In the genomic region with DNA sequence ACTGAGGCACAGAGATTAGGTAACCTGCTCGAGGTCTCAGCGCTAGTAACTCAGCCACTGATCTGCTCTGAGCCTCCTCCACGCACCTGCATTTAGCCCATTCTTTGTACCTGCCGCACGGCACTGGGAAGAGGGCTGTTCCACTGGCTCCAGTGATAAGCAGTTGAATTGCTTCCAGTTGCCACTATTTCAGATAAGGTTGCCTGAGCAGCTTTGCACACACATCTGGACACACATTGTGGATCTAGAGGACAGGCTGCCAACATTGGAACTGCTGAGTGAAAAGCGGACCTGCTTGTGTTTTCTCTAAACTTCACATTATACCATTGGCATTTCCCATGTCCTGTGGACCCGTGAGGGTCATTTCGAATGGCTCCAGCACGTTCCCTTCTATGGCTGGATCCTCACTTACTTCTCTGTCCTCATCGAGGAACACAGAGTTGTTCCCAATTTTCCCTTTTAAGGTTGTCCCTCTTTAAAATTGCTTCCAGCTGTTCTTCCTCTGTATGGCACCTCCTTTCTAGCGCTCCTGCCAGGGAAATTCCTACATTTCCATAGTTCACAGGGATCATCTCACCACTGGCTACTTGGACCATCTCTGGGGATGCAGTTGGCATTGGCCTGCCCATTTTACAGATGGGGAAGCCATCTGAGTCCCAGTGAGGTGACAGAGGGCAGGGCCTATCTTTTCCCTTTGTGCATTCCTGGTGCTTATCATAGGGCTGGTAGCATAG, we compare ENCODE assay signal across 22 cellular contexts. TPM values are rescaled to one million over a fixed set of nuclear protein-coding genes. Genes with fewer than 3 reads are reported as not detected.
A peak's percentile ranks its signal among the peaks of the same experiment; 100 is the strongest.
DNase-seq lines count a peak whose midpoint lies in the region; ATAC-seq, FAIRE-seq and TF ChIP-seq lines count a peak whose summit lies in the region.
"Had no signal": no experiment of that assay in that cellular context is flagged by ENCODE, and none has a peak within 500 bp of the region (broad histone marks: within the 10 kb centered on the region; RNA-seq: fewer than 3 reads in every experiment).

No MANE protein-coding gene starts in this region.

- no peak overlapping the region for H3K4me2 ChIP-seq in HepG2 (ENCODE audit: low read depth, low read length)

- H3K9ac ChIP-seq in HepG2 (ENCODE audit: insufficient read depth, low read depth, low read length) = no peak overlapping the region

- in situ Hi-C loops in HepG2 (cut with HindIII; ENCODE audit: extremely low pct_ligation_motif_present, low pct_unique_long_range_greater_than_20kb) = no loop called here

- H3K27ac Mint-ChIP-seq in osteocyte (ENCODE audit: unreplicated experiment) = peak overlapping the region; percentile 7
- no peak overlapping the region for H3K27ac Mint-ChIP-seq in activated naive CD4-positive, alpha-beta T cell treated with anti-CD3 and anti-CD28 coated beads for 36 hours
- H3K27ac Mint-ChIP-seq: activated CD4-positive, alpha-beta T cell treated with anti-CD3 and anti-CD28 coated beads for 36 hours; activated CD8-positive, alpha-beta T cell treated with anti-CD3 and anti-CD28 coated beads, Interleukin-2, amount 10 ng/mL, durations not matched to agents 7 days and 5 days; activated naive CD8-positive, alpha-beta T cell treated with anti-CD3 and anti-CD28 coated beads for 36 hours; stimulated activated memory B cell treated with anti-CD40 and anti-IgM and Interleukin-4, amounts not matched to agents 10 μg/mL and 1 μg/mL and 100 μg/mL, for 72 hours had no signal

- intact Hi-C loops in right lobe of liver (cut with DNase I) = no loop called here
- intact Hi-C loops in HepG2 (cut with micrococcal nuclease; ENCODE audit: unreplicated experiment) = no loop called here
- intact Hi-C loops in activated naive CD4-positive, alpha-beta T cell treated with anti-CD3 and anti-CD28 coated beads for 36 hours (cut with micrococcal nuclease) = no loop called here

- TF ChIP-seq EP300 in HepG2 (IDR thresholded peaks at IDR 0.05; ENCODE audit: low read depth in 2 of 2, low read length in 2 of 2) (no peak), HepG2 (CRISPR knock-in tag; IDR thresholded peaks at IDR 0.05; ENCODE audit: borderline replicate concordance) (no peak)

- H3K9me3 Mint-ChIP-seq in osteocyte (ENCODE audit: unreplicated experiment) = no peaks in the 10 kb centered on the region
- H3K9me3 Mint-ChIP-seq in activated naive CD4-positive, alpha-beta T cell treated with anti-CD3 and anti-CD28 coated beads for 36 hours = no peaks in the 10 kb centered on the region
- H3K9me3 Mint-ChIP-seq: activated naive CD8-positive, alpha-beta T cell treated with anti-CD3 and anti-CD28 coated beads for 36 hours; neural crest cell; stimulated activated memory B cell treated with anti-CD40 and anti-IgM and Interleukin-4, amounts not matched to agents 10 μg/mL and 1 μg/mL and 100 μg/mL, for 72 hours had no signal

- H3K36me3 ChIP-seq in right lobe of liver (peaks cover 11 to 28% (median 19%) of the 10 kb centered on the region in 4 donors), HepG2 (replicated peaks in 1 of 2; ENCODE audit: control insufficient read depth in 1 of 2, insufficient read depth in 2 of 2, low read length in 2 of 2) (peaks cover 25 to 72% of the 10 kb centered on the region in 2 experiments; a peak in 4 of 5 replicates)

- H3K36me3 Mint-ChIP-seq in osteocyte (ENCODE audit: unreplicated experiment) = peaks cover 33% of the 10 kb centered on the region
- peaks cover 9% of the 10 kb centered on the region for H3K36me3 Mint-ChIP-seq in activated naive CD4-positive, alpha-beta T cell treated with anti-CD3 and anti-CD28 coated beads for 36 hours (ENCODE audit: low read depth)

- H3K27ac ChIP-seq in right lobe of liver (no peak overlapping the region), HepG2 (ENCODE audit: extremely low read length, insufficient read depth, low read length) (no peak overlapping the region)

- CTCF ChIA-PET in HepG2 (lab: Yijun Ruan, JAX; ENCODE audit: low intra/inter-chr PET ratio, low total read pairs) = no interaction called here
- CTCF ChIA-PET in activated naive CD4-positive, alpha-beta T cell treated with anti-CD3 and anti-CD28 coated beads for 36 hours (lab: Charles Lee) = interaction anchor here (1.0 to 1.2 kb wide), 2 partner anchors 20 to 62 kb away, joined by 3 to 4 read pairs; no protein-coding TSS in a partner anchor

- WGBS in right lobe of liver (ENCODE audit: insufficient coverage, low coverage, low lambda C conversion rate, missing lambda C conversion rate) = 83% methylated on average over 5 of the region's 11 CpGs
- 98% methylated on average over 11 of the region's 11 CpGs for WGBS in HepG2 (ENCODE audit: low lambda C conversion rate)

- TF ChIP-seq POLR2A in right lobe of liver (IDR thresholded peaks at IDR 0.05) (no peak), HepG2 (IDR thresholded peaks at IDR 0.05; ENCODE audit: insufficient read depth in 1 of 2, low read depth in 2 of 2, low read length in 2 of 2) (no peak)

- H3K27me3 Mint-ChIP-seq in osteocyte (ENCODE audit: unreplicated experiment) = no peaks in the 10 kb centered on the region
- no peaks in the 10 kb centered on the region for H3K27me3 Mint-ChIP-seq in activated naive CD4-positive, alpha-beta T cell treated with anti-CD3 and anti-CD28 coated beads for 36 hours (ENCODE audit: low read depth)
- H3K27me3 Mint-ChIP-seq: activated CD4-positive, alpha-beta T cell treated with anti-CD3 and anti-CD28 coated beads for 36 hours; activated naive CD8-positive, alpha-beta T cell treated with anti-CD3 and anti-CD28 coated beads for 36 hours; stimulated activated memory B cell treated with anti-CD40 and anti-IgM and Interleukin-4, amounts not matched to agents 10 μg/mL and 1 μg/mL and 100 μg/mL, for 72 hours had no signal

- H3K9me3 ChIP-seq in right lobe of liver (no peaks in the 10 kb centered on the region), HepG2 (ENCODE audit: low read length) (no peaks in the 10 kb centered on the region)
- H3K9me3 ChIP-seq: testis had no signal

- peaks cover 30% of the 10 kb centered on the region for H3K4me1 Mint-ChIP-seq in osteocyte (ENCODE audit: unreplicated experiment)
- H3K4me1 Mint-ChIP-seq in activated naive CD4-positive, alpha-beta T cell treated with anti-CD3 and anti-CD28 coated beads for 36 hours (ENCODE audit: low read depth) = peaks cover 2% of the 10 kb centered on the region
- H3K4me1 Mint-ChIP-seq: neural crest cell had no signal

- POLR2A ChIA-PET in HepG2 (lab: Yijun Ruan, JAX) = no interaction called here

- no peaks in the 10 kb centered on the region for H3K27me3 ChIP-seq in right lobe of liver
- H3K27me3 ChIP-seq in HepG2 (ENCODE audit: control insufficient read depth in 1 of 2, insufficient read depth in 2 of 2, low read length in 2 of 2) = no peaks in the 10 kb centered on the region
- H3K27me3 ChIP-seq: testis had no signal

- no peak for TF ChIP-seq CTCF in right lobe of liver (IDR thresholded peaks at IDR 0.05)
- no peak for TF ChIP-seq CTCF in HepG2 (CRISPR knock-in tag; IDR thresholded peaks at IDR 0.05)
- no peak for TF ChIP-seq CTCF in fibroblast of the aortic adventitia (IDR thresholded peaks at IDR 0.05; ENCODE audit: insufficient read depth, low read length)
- TF ChIP-seq CTCF in osteocyte (IDR thresholded peaks at IDR 0.05) = no peak

- no peak overlapping the region for H3K4me3 Mint-ChIP-seq in osteocyte (ENCODE audit: unreplicated experiment)
- no peak overlapping the region for H3K4me3 Mint-ChIP-seq in activated naive CD4-positive, alpha-beta T cell treated with anti-CD3 and anti-CD28 coated beads for 36 hours
- H3K4me3 Mint-ChIP-seq: activated CD4-positive, alpha-beta T cell treated with anti-CD3 and anti-CD28 coated beads for 36 hours; activated CD8-positive, alpha-beta T cell treated with anti-CD3 and anti-CD28 coated beads, Interleukin-2, amount 10 ng/mL, durations not matched to agents 7 days and 5 days; activated naive CD8-positive, alpha-beta T cell treated with anti-CD3 and anti-CD28 coated beads for 36 hours; neural crest cell; stimulated activated memory B cell treated with anti-CD40 and anti-IgM and Interleukin-4, amounts not matched to agents 10 μg/mL and 1 μg/mL and 100 μg/mL, for 72 hours had no signal

- DNase-seq in right lobe of liver (peak in 1 of 3 donors; percentile 60), HepG2 (ENCODE audit: low spot score) (no peak), fibroblast of the aortic adventitia (ENCODE audit: low read depth) (peak; percentile 44), osteocyte (ENCODE audit: extremely low spot score, unreplicated experiment) (no peak)
- DNase-seq in activated CD4-positive, CD25-positive, alpha-beta regulatory T cell treated with anti-CD3 and anti-CD28 coated beads, Interleukin-2, amount 50 U/mL, for 72 hours = no peak
- DNase-seq in activated naive CD4-positive, alpha-beta T cell treated with anti-CD3 and anti-CD28 coated beads for 36 hours = no peak
- DNase-seq: activated CD4-positive, alpha-beta T cell treated with anti-CD3 and anti-CD28 coated beads for 36 hours; activated CD8-positive, alpha-beta T cell treated with anti-CD3 and anti-CD28 coated beads, Interleukin-2, amount 10 ng/mL, durations not matched to agents 7 days and 5 days; activated naive CD8-positive, alpha-beta T cell treated with anti-CD3 and anti-CD28 coated beads for 36 hours; cerebellar nuclear complex; DMS53; glutamatergic neuron; OCI-M1; stimulated activated CD4-positive, alpha-beta T cell treated with anti-CD3 and anti-CD28 coated beads, Interleukin-4, amount 100 ng/mL, for 4 hours; testis had no signal

- peak; percentile 28 to 71 (median 56) for ATAC-seq in right lobe of liver
- ATAC-seq in HepG2 = no peak
- ATAC-seq in GM21619 (IDR thresholded peaks at IDR 0.05; ENCODE audit: unreplicated experiment) = no peak
- ATAC-seq in HG03280 (IDR thresholded peaks at IDR 0.05; ENCODE audit: unreplicated experiment) = no peak
- ATAC-seq: activated CD4-positive, alpha-beta T cell treated with anti-CD3 and anti-CD28 coated beads for 36 hours; activated CD8-positive, alpha-beta T cell treated with anti-CD3 and anti-CD28 coated beads, Interleukin-2, amount 10 ng/mL, durations not matched to agents 7 days and 5 days; HCT116; stimulated activated memory B cell treated with anti-CD40 and anti-IgM and Interleukin-4, amounts not matched to agents 10 μg/mL and 1 μg/mL and 100 μg/mL, for 72 hours had no signal

- no peaks in the 10 kb centered on the region for H4K20me1 ChIP-seq in HepG2 (ENCODE audit: insufficient read depth, low read length)

- no peak for TF ChIP-seq RAD21 in HepG2 (CRISPR knock-in tag; IDR thresholded peaks at IDR 0.05)

- H3K4me3 ChIP-seq in right lobe of liver = no peak overlapping the region
- no peak overlapping the region for H3K4me3 ChIP-seq in HepG2 (replicated peaks in 1 of 3; ENCODE audit: insufficient read depth in 1 of 3, low read depth in 2 of 3, low read length in 3 of 3)
- H3K4me3 ChIP-seq in fibroblast of the aortic adventitia (ENCODE audit: low read depth, low read length) = no peak overlapping the region
- H3K4me3 ChIP-seq: testis had no signal

- BruUV-seq in HepG2 (replicated peaks; lab: Mats Ljungman, UMichigan) = no TSS peak

- no peaks in the 10 kb centered on the region for H3K4me1 ChIP-seq in right lobe of liver
- no peaks in the 10 kb centered on the region for H3K4me1 ChIP-seq in HepG2 (ENCODE audit: insufficient read depth, low read length)
- H3K4me1 ChIP-seq: testis had no signal

- FAIRE-seq in HepG2 (lab: Jason Lieb, UNC) = no peak
- FAIRE-seq: A204.1, G401.6 had no signal

- H3K79me2 ChIP-seq in HepG2 (ENCODE audit: insufficient read depth, low read length) = no peaks in the 10 kb centered on the region

- H2AFZ ChIP-seq in HepG2 (ENCODE audit: low read length) = no peak overlapping the region

RNA-seq across cellular contexts. Expression of a gene that starts 45.9 kb away (rescaled TPM):
- 10 to 100 TPM; 14.2 to 33.4 (median 19.2) TPM for total RNA-seq in right lobe of liver
- total RNA-seq in HepG2 (2016; rRNA removed; fragmentation: Illumina TruSeq; extraction: Trizol) = 83.6 and 107 TPM in 2 replicates
- total RNA-seq in HepG2 (2016; cell fraction: cytosol; rRNA removed; fragmentation: Illumina TruSeq; extraction: Trizol; ENCODE audit: low read depth) = 33.3 and 37.4 TPM in 2 replicates
- 76.9 and 117 TPM in 2 replicates for total RNA-seq in HepG2 (2016; cell fraction: insoluble cytoplasmic fraction; rRNA removed; fragmentation: Illumina TruSeq; extraction: Trizol)
- 30.1 and 30.8 TPM in 2 replicates for total RNA-seq in HepG2 (2016; cell fraction: membrane; rRNA removed; fragmentation: Illumina TruSeq; extraction: Trizol)
- 29.9 and 31.6 TPM in 2 replicates for total RNA-seq in HepG2 (2016; cell fraction: nucleus; rRNA removed; fragmentation: Illumina TruSeq; extraction: Trizol)
- 60.0 and 61.2 TPM in 2 replicates for polyA plus RNA-seq in HepG2 (2011; rRNA removed)
- 63.1 and 67.2 TPM in 2 replicates for polyA plus RNA-seq in HepG2 (2011; cell fraction: cytosol; rRNA removed)
- 19.5 and 21.3 TPM in 2 replicates for polyA plus RNA-seq in HepG2 (2011; cell fraction: nucleus; rRNA removed)
- 45.5 and 54.3 TPM in 2 replicates for polyA plus RNA-seq in HepG2 (2012)
- polyA plus RNA-seq in HepG2 (2016; cell fraction: cytosol; fragmentation: Illumina TruSeq; extraction: Trizol; ENCODE audit: low read depth) = 32.2 and 38.5 TPM in 2 replicates
- 125 and 151 TPM in 2 replicates for polyA plus RNA-seq in HepG2 (2016; cell fraction: insoluble cytoplasmic fraction; fragmentation: Illumina TruSeq; extraction: Trizol; ENCODE audit: low read depth)
- polyA plus RNA-seq in HepG2 (2016; cell fraction: membrane; fragmentation: Illumina TruSeq; extraction: Trizol; ENCODE audit: low read depth) = 30.7 and 36.9 TPM in 2 replicates
- polyA plus RNA-seq in HepG2 (2016; cell fraction: nucleus; fragmentation: Illumina TruSeq; extraction: Trizol; ENCODE audit: insufficient read depth, low read depth) = 58.3 and 63.6 TPM in 2 replicates
- 31.1 and 88.5 TPM in 2 replicates for polyA minus RNA-seq in HepG2 (2011; rRNA and poly(A)+ RNA removed; ENCODE audit: low replicate concordance)
- 12.4 and 13.4 TPM in 2 replicates for polyA minus RNA-seq in HepG2 (2011; cell fraction: cytosol; rRNA and poly(A)+ RNA removed)
- polyA minus RNA-seq in HepG2 (2011; cell fraction: nucleus; rRNA and poly(A)+ RNA removed) = 6.7 and 7.5 TPM in 2 replicates
- 47.3 and 54.9 TPM in 2 replicates for total RNA-seq in fibroblast of the aortic adventitia (ENCODE audit: low replicate concordance)
- total RNA-seq in osteocyte = 43.5 and 45.1 TPM in 2 replicates
- 10 to 100 TPM; 75.4 to 82.7 TPM for total RNA-seq in activated naive CD4-positive, alpha-beta T cell treated with anti-CD3 and anti-CD28 coated beads for 36 hours

Comparison
In these comparisons a context has a peak if more than half of its experiments do, and no peak if none do; other contexts are left out.
1. ATAC-seq: peak in right lobe of liver (4 of 4); none in HepG2 (single experiment), GM21619 (single experiment) and HG03280 (single experiment).